8 cellular contexts compared by ENCODE assay signal in genomic region chr1:53945433-53946251, GRCh38. TPM values are rescaled to one million over a fixed set of nuclear protein-coding genes. Genes with fewer than 3 reads are reported as not detected.
A peak's percentile ranks its signal among the peaks of the same experiment; 100 is the strongest.
DNase-seq lines count a peak whose midpoint lies in the region; ATAC-seq lines count a peak whose summit lies in the region.

TSS of gene IFT25 (minus strand) at chr1:53945699. CDS start at chr1:53940082, 5,617 bp downstream.

- peaks cover 24 to 27% (median 26%) of the 10 kb centered on the region in 3 donors for H3K4me1 Mint-ChIP-seq in IgD-negative memory B cell

- no peaks in the 10 kb centered on the region for H3K9me3 Mint-ChIP-seq in IgD-negative memory B cell

- H3K27me3 ChIP-seq in mucosa of rectum (ENCODE audit: control insufficient read depth in 2 of 2, insufficient read depth in 2 of 2, low read length in 2 of 2) = no peaks in the 10 kb centered on the region

- H3K27ac Mint-ChIP-seq in IgD-negative memory B cell = peak within 1 kb of the TSS; percentile 76 to 96 (median 92)

- DNase-seq in DMS153 (lab: John Stamatoyannopoulos, UW) (peak; percentile 86), OCI-M1 (lab: John Stamatoyannopoulos, UW) (peak; percentile 97), activated T-cell treated with anti-CD3 and anti-CD28 coated beads for 48 hours (ENCODE audit: low read depth) (peak; percentile 98), epithelial cell of prostate (ENCODE audit: low read depth, low spot score) (peak; percentile 59)
- peak; percentile 97 to 99 for DNase-seq in stimulated activated CD8-positive, alpha-beta memory T cell treated with anti-CD3 and anti-CD28 coated beads, Interleukin-4, amount 100 ng/mL, for 4 hours (ENCODE audit: low read depth in 2 of 2, low spot score in 1 of 2)

- ATAC-seq in GM21576 (IDR thresholded peaks at IDR 0.05; ENCODE audit: unreplicated experiment) = peak; percentile 78

- H3K4me3 Mint-ChIP-seq in IgD-negative memory B cell = peak within 1 kb of the TSS; percentile 95 to 99 (median 96)

- H3K4me1 ChIP-seq in mucosa of rectum (ENCODE audit: control insufficient read depth in 2 of 2, insufficient read depth in 2 of 2, low read length in 2 of 2) = peaks cover 6 to 8% of the 10 kb centered on the region in 2 donors

- no peaks in the 10 kb centered on the region for H3K9me3 ChIP-seq in mucosa of rectum (ENCODE audit: control insufficient read depth in 2 of 2, low read length in 2 of 2)

- H3K27me3 Mint-ChIP-seq in IgD-negative memory B cell = no peaks in the 10 kb centered on the region

- H3K36me3 Mint-ChIP-seq in IgD-negative memory B cell = no peaks in the 10 kb centered on the region

- no peaks in the 10 kb centered on the region for H3K36me3 ChIP-seq in mucosa of rectum (ENCODE audit: control insufficient read depth in 2 of 2, insufficient read depth in 2 of 2, low read length in 2 of 2)

- H3K9ac ChIP-seq in mucosa of rectum (ENCODE audit: low read depth in 1 of 2, low read length in 2 of 2) = peak within 1 kb of the TSS; percentile 73 to 75

- peak within 1 kb of the TSS; percentile 86 for H3K4me3 ChIP-seq in mucosa of rectum (ENCODE audit: low read length in 2 of 2)

- peak within 1 kb of the TSS; percentile 76 for H3K27ac ChIP-seq in epithelial cell of prostate
- peak within 1 kb of the TSS; percentile 89 to 94 for H3K27ac ChIP-seq in mucosa of rectum (ENCODE audit: low read depth in 2 of 2, low read length in 2 of 2)

RNA-seq across cellular contexts. Expression of gene IFT25, which starts in this region (rescaled TPM):
- 58.6 TPM for polyA plus RNA-seq in IgD-negative memory B cell

Comparison
In these comparisons a context has a peak if more than half of its experiments do, and no peak if none do; other contexts are left out.
1. Peak in every context shown above with its lines: DNase-seq, ATAC-seq, H3K4me3 ChIP-seq and H3K27ac ChIP-seq.